In the genomic region with DNA sequence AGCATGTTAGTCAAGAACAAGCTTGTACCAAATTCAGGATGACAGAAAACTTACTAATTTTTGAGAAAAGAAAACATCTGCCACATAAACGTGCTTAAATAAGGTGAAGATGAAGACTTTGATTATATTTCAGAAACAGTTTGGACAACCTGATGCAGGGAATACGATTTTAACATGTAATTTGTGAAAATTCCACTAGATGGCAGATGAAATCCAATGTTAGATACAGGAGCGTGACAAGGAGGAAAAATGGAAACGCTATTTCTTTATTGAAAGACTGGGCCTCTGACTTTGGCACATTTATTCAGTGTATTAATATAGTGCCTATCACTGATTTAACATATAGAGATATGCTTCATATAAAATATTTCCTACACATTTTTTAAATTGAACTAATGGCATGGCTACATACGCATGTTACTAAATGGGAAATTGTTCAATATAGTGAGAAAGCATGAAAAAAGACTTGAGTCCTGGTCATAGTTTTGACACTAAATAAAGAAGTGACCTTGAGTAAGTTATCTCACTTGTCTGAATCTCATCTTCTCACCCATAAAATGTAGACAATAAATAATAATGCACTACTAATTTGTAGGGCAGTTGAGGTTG, we compare ENCODE assay signal across 9 cellular contexts.
A peak's percentile ranks its signal among the peaks of the same experiment; 100 is the strongest.
DNase-seq lines count a peak whose midpoint lies in the region; ATAC-seq and TF ChIP-seq lines count a peak whose summit lies in the region.
"Had no signal": no experiment of that assay in that cellular context is flagged by ENCODE, and none has a peak within 500 bp of the region (broad histone marks: within the 10 kb centered on the region; RNA-seq: fewer than 3 reads in every experiment).

No MANE protein-coding gene starts in this region.

- H3K27me3 Mint-ChIP-seq in natural killer cell (ENCODE audit: low read depth in 2 of 2) (no peaks in the 10 kb centered on the region), WTC11 (ENCODE audit: low read depth) (no peaks in the 10 kb centered on the region)
- no peaks in the 10 kb centered on the region for H3K27me3 Mint-ChIP-seq in natural killer cell treated with Interleukin-12 subunit alpha and Interleukin-12 subunit beta and Interleukin-15 and Interleukin-18, amount 100 ng/mL, for 72 hours
- H3K27me3 Mint-ChIP-seq: central memory CD8-positive, alpha-beta T cell had no signal

- no peaks in the 10 kb centered on the region for H3K36me3 ChIP-seq in thoracic aorta

- H3K4me3 Mint-ChIP-seq in natural killer cell (no peak overlapping the region), WTC11 (no peak overlapping the region)
- no peak overlapping the region for H3K4me3 Mint-ChIP-seq in natural killer cell treated with Interleukin-12 subunit alpha and Interleukin-12 subunit beta and Interleukin-15 and Interleukin-18, amount 100 ng/mL, for 72 hours
- H3K4me3 Mint-ChIP-seq: central memory CD8-positive, alpha-beta T cell had no signal

- H3K4me1 Mint-ChIP-seq in natural killer cell (no peaks in the 10 kb centered on the region), WTC11 (peaks cover 3% of the 10 kb centered on the region; the same call in 1 of the 2 replicates)
- H3K4me1 Mint-ChIP-seq in natural killer cell treated with Interleukin-12 subunit alpha and Interleukin-12 subunit beta and Interleukin-15 and Interleukin-18, amount 100 ng/mL, for 72 hours (ENCODE audit: low read depth in 2 of 2), result no peaks in the 10 kb centered on the region
- H3K4me1 Mint-ChIP-seq: central memory CD8-positive, alpha-beta T cell had no signal

- no peaks in the 10 kb centered on the region for H3K27me3 ChIP-seq in thoracic aorta (replicated peaks; ENCODE audit: insufficient read depth)

- H3K4me3 ChIP-seq in thoracic aorta, result no peak overlapping the region

- POLR2A ChIA-PET in WTC11 (lab: Charles Lee), result no interaction called here

- H3K9me3 Mint-ChIP-seq in natural killer cell (peaks cover 0 to 3% of the 10 kb centered on the region in 2 donors), WTC11 (peaks cover 8% of the 10 kb centered on the region)
- H3K9me3 Mint-ChIP-seq in natural killer cell treated with Interleukin-12 subunit alpha and Interleukin-12 subunit beta and Interleukin-15 and Interleukin-18, amount 100 ng/mL, for 72 hours, result no peaks in the 10 kb centered on the region

- H3K27ac Mint-ChIP-seq in natural killer cell (no peak overlapping the region), WTC11 (no peak overlapping the region)
- H3K27ac Mint-ChIP-seq in natural killer cell treated with Interleukin-12 subunit alpha and Interleukin-12 subunit beta and Interleukin-15 and Interleukin-18, amount 100 ng/mL, for 72 hours, result no peak overlapping the region

- DNase-seq in natural killer cell (no peak), NCI-H2081 treated with DMSO at 0.1 percent for 48 hours (lab: John Stamatoyannopoulos, UW) (peak; percentile 30), WTC11 (ENCODE audit: low spot score) (no peak), iPS-NIHi11 (ENCODE audit: low spot score) (peak; percentile 39), thoracic aorta (ENCODE audit: low spot score) (no peak)
- DNase-seq in natural killer cell treated with Interleukin-12 subunit alpha and Interleukin-12 subunit beta and Interleukin-15 and Interleukin-18, amount 100 ng/mL, for 72 hours (ENCODE audit: low spot score), result no peak

- intact Hi-C loops in natural killer cell (cut with micrococcal nuclease), result loop anchor here (5.0 kb wide), 1 partner anchor 773 kb away; no protein-coding TSS in a partner anchor

- CTCF ChIA-PET in WTC11 (lab: Charles Lee), result interaction anchor here (1.0 kb wide), 1 partner anchor 771 kb away, joined by 4 read pairs; no protein-coding TSS in a partner anchor

- no peaks in the 10 kb centered on the region for H3K36me3 Mint-ChIP-seq in natural killer cell
- no peaks in the 10 kb centered on the region for H3K36me3 Mint-ChIP-seq in natural killer cell treated with Interleukin-12 subunit alpha and Interleukin-12 subunit beta and Interleukin-15 and Interleukin-18, amount 100 ng/mL, for 72 hours
- no peaks in the 10 kb centered on the region for H3K36me3 Mint-ChIP-seq in WTC11

- peaks cover 5 to 9% of the 10 kb centered on the region in 2 donors for H3K4me1 ChIP-seq in thoracic aorta (ENCODE audit: control insufficient read depth in 1 of 2, low read depth in 2 of 2)

- ATAC-seq in natural killer cell, result no peak
- no peak for ATAC-seq in natural killer cell treated with Interleukin-12 subunit alpha and Interleukin-12 subunit beta and Interleukin-15 and Interleukin-18, amount 100 ng/mL, for 72 hours
- peak; percentile 79 for ATAC-seq in HG02884 (IDR thresholded peaks at IDR 0.05; ENCODE audit: unreplicated experiment)
- no peak for ATAC-seq in WTC11
- no peak for ATAC-seq in thoracic aorta (ENCODE audit: insufficient number of reproducible peaks, low FRiP score, low read depth)
- ATAC-seq in GM21723 (IDR thresholded peaks at IDR 0.05; ENCODE audit: unreplicated experiment), result no peak

- no peak overlapping the region for H3K27ac ChIP-seq in thoracic aorta

- TF ChIP-seq CTCF in natural killer cell (IDR thresholded peaks at IDR 0.05) (peak; percentile 59), WTC11 (IDR thresholded peaks at IDR 0.05) (peak; percentile 53), thoracic aorta (IDR thresholded peaks at IDR 0.05) (peak; percentile 76)

- H3K9me3 ChIP-seq in thoracic aorta, result no peaks in the 10 kb centered on the region

TF ChIP-seq in WTC11, 78 proteins besides CTCF, POLR2A, EP300 and RAD21:
- no peak for TF ChIP-seq ZNF423 (CRISPR knock-in tag; IDR thresholded peaks at IDR 0.05)

Comparison
In these comparisons a context has a peak if more than half of its experiments do, and no peak if none do; other contexts are left out.
1. DNase-seq: peak in NCI-H2081 treated with DMSO at 0.1 percent for 48 hours (single experiment) and iPS-NIHi11 (single experiment); none in natural killer cell (single experiment), natural killer cell treated with Interleukin-12 subunit alpha and Interleukin-12 subunit beta and Interleukin-15 and Interleukin-18, amount 100 ng/mL, for 72 hours (single experiment), WTC11 (single experiment) and thoracic aorta (single experiment).
2. Peak in every context shown above with its lines, with median percentiles within 50 percentile points of each other: CTCF ChIP-seq.